Comparison of ENCODE assay signal across 9 cellular contexts in genomic region chr1:42953182-42954180, GRCh38. TPM values are rescaled to one million over a fixed set of nuclear protein-coding genes. Genes with fewer than 3 reads are reported as not detected.
DNase-seq lines count a peak whose midpoint lies in the region; ATAC-seq and TF ChIP-seq lines count a peak whose summit lies in the region.
"Had no signal": no experiment of that assay in that cellular context is flagged by ENCODE, and none has a peak within 500 bp of the region (broad histone marks: within the 10 kb centered on the region; RNA-seq: fewer than 3 reads in every experiment).

No MANE protein-coding gene starts in this region.

- CTCF ChIA-PET in WTC11 (lab: Charles Lee), result interaction anchor here (1.2 to 5.1 kb wide), 6 partner anchors 11 to 187 kb away, joined by 3 to 30 read pairs (median 4); partner anchors contain the start of genes C1orf50 and P3H1

- peaks cover 82% of the 10 kb centered on the region for H3K4me1 Mint-ChIP-seq in activated T-cell treated with anti-CD3 and anti-CD28 coated beads, Interleukin-2, amount 50 U/mL, for 4 hours (ENCODE audit: low read depth)
- H3K4me1 Mint-ChIP-seq in WTC11, result peaks cover 77% of the 10 kb centered on the region

- peak overlapping the region; percentile 94 for H3K27ac ChIP-seq in substantia nigra (ENCODE audit: low read depth, low read length, poor library complexity, severe bottlenecking)

- TF ChIP-seq CTCF in WTC11 (IDR thresholded peaks at IDR 0.05), result no peak

- H3K4me3 Mint-ChIP-seq in activated T-cell treated with anti-CD3 and anti-CD28 coated beads, Interleukin-2, amount 50 U/mL, for 4 hours, result peak overlapping the region; percentile 42
- peak overlapping the region; percentile 99 for H3K4me3 Mint-ChIP-seq in WTC11

- H3K27me3 Mint-ChIP-seq in activated T-cell treated with anti-CD3 and anti-CD28 coated beads, Interleukin-2, amount 50 U/mL, for 4 hours (ENCODE audit: low read depth), result no peaks in the 10 kb centered on the region
- H3K27me3 Mint-ChIP-seq in WTC11 (ENCODE audit: low read depth), result no peaks in the 10 kb centered on the region; the same call in 1 of the 2 replicates

- DNase-seq in activated T-cell treated with anti-CD3 and anti-CD28 coated beads, Interleukin-2, amount 50 U/mL, for 4 hours, result no peak
- DNase-seq in activated T-cell treated with anti-CD3 and anti-CD28 coated beads for 4 hours (no peak), WTC11 (ENCODE audit: low spot score) (no peak), hippocampal formation (lab: John Stamatoyannopoulos, UW) (peak; percentile 46 to 77), substantia nigra (lab: John Stamatoyannopoulos, UW) (peak in 46 of 49 donors; percentile 27 to 88 (median 68)), cerebellar cortex (ENCODE audit: low spot score) (no peak), OCI-M1 (lab: John Stamatoyannopoulos, UW) (no peak)
- DNase-seq: stimulated activated CD8-positive, alpha-beta memory T cell treated with anti-CD3 and anti-CD28 coated beads, Interleukin-4, amount 100 ng/mL, for 48 hours had no signal

- no peak for ATAC-seq in activated T-cell treated with anti-CD3 and anti-CD28 coated beads, Interleukin-2, amount 50 U/mL, for 4 hours
- ATAC-seq in WTC11 (no peak), HG03469 (IDR thresholded peaks at IDR 0.05; ENCODE audit: unreplicated experiment) (no peak)

- H3K36me3 Mint-ChIP-seq in activated T-cell treated with anti-CD3 and anti-CD28 coated beads, Interleukin-2, amount 50 U/mL, for 4 hours (ENCODE audit: insufficient read depth), result peaks cover 29% of the 10 kb centered on the region
- H3K36me3 Mint-ChIP-seq in WTC11, result peaks cover 73% of the 10 kb centered on the region

- H3K9me3 Mint-ChIP-seq in activated T-cell treated with anti-CD3 and anti-CD28 coated beads, Interleukin-2, amount 50 U/mL, for 4 hours, result no peaks in the 10 kb centered on the region
- no peaks in the 10 kb centered on the region for H3K9me3 Mint-ChIP-seq in WTC11

- POLR2A ChIA-PET in WTC11 (lab: Charles Lee), result interaction anchor here (0.6 to 2.6 kb wide), 3 partner anchors 9 to 296 kb away, joined by 5 to 12 read pairs (median 8); no protein-coding TSS in a partner anchor

- H3K27ac Mint-ChIP-seq in WTC11, result peak overlapping the region; percentile 65

TF ChIP-seq in WTC11, 78 proteins besides CTCF, POLR2A, EP300 and RAD21:
- TF ChIP-seq RELA (CRISPR knock-in tag; IDR thresholded peaks at IDR 0.05; ENCODE audit: borderline replicate concordance), result no peak
- TF ChIP-seq, protein P1, sequence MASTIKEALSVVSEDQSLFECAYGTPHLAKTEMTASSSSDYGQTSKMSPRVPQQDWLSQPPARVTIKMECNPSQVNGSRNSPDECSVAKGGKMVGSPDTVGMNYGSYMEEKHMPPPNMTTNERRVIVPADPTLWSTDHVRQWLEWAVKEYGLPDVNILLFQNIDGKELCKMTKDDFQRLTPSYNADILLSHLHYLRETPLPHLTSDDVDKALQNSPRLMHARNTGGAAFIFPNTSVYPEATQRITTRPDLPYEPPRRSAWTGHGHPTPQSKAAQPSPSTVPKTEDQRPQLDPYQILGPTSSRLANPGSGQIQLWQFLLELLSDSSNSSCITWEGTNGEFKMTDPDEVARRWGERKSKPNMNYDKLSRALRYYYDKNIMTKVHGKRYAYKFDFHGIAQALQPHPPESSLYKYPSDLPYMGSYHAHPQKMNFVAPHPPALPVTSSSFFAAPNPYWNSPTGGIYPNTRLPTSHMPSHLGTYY (CRISPR knock-in tag; IDR thresholded peaks at IDR 0.05), result no peak
TF ChIP-seq in WTC11: peak in this region for 0.

RNA-seq across cellular contexts. Expression of gene SLC2A1, which starts 5.2 kb away (rescaled TPM):
- 100 to 1,000 TPM; 135 to 141 (median 140) TPM for total RNA-seq in activated T-cell treated with anti-CD3 and anti-CD28 coated beads, Interleukin-2, amount 50 U/mL, for 4 hours
- 215 to 415 TPM (median 396 TPM) in 3 replicates for total RNA-seq in WTC11 (2021)

Comparison
In these comparisons a context has a peak if more than half of its experiments do, and no peak if none do; other contexts are left out.
1. DNase-seq: peak in hippocampal formation (2 of 2) and substantia nigra (46 of 49); none in activated T-cell treated with anti-CD3 and anti-CD28 coated beads, Interleukin-2, amount 50 U/mL, for 4 hours (single experiment), activated T-cell treated with anti-CD3 and anti-CD28 coated beads for 4 hours (single experiment), WTC11 (single experiment), cerebellar cortex (single experiment) and OCI-M1 (single experiment).